10 cellular contexts compared by ENCODE assay signal in the genomic region with DNA sequence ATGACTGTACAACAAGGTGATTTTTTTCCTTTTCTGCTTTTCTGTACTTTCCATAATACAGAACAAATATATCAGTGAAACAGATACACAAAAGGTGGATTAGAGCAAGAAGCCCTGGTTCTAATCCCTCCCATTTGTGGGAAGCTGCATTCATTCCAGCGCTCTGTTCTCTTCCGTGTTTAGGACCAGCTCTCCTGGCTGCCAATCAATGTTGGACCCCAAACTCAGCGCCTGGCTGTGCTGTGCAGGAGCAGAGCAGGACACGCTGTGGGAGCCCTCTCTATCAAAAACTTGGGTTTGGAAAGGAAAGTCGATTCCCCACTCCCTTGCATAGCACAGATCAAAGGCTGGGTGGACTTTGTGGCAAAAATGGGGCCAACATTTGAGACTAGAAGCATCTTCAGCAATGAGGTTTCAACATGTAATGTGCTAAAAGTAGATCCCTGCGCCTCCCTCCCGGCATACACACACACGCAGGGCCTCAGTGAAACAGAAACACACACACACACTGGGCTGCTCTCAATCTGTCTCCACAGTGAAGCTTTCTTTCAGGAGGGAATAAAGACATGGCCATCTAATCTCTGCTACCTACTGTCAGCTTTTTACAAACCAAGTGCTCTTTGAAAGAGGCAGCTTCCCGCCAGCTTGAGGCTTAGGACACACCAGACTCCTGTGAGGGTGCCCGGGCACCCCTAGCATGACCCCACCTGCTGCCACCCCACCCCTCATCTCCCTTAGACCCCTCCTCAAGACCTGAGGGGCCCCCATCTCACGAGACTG. TPM values are rescaled to one million over a fixed set of nuclear protein-coding genes. Genes with fewer than 3 reads are reported as not detected.
DNase-seq lines count a peak whose midpoint lies in the region; ATAC-seq and TF ChIP-seq lines count a peak whose summit lies in the region.
"Had no signal": no experiment of that assay in that cellular context is flagged by ENCODE, and none has a peak within 500 bp of the region (broad histone marks: within the 10 kb centered on the region; RNA-seq: fewer than 3 reads in every experiment).

No MANE protein-coding gene starts in this region.

- H3K4me1 ChIP-seq in CD8-positive, alpha-beta T cell (ENCODE audit: insufficient read depth, low read length): peaks cover 97% of the 10 kb centered on the region
- H3K4me1 ChIP-seq in RWPE2 (ENCODE audit: insufficient read depth, poor library complexity, severe bottlenecking) (peaks cover 51% of the 10 kb centered on the region), fibroblast of lung (ENCODE audit: control insufficient read depth, extremely low read depth, insufficient read depth, low read length) (peaks cover 51% of the 10 kb centered on the region)

- peaks cover 21% of the 10 kb centered on the region for H3K36me3 ChIP-seq in CD8-positive, alpha-beta T cell (ENCODE audit: insufficient read depth, low read length)
- H3K36me3 ChIP-seq in RWPE2 (ENCODE audit: low read depth): peaks cover 81% of the 10 kb centered on the region
- peaks cover 37% of the 10 kb centered on the region for H3K36me3 ChIP-seq in fibroblast of lung (ENCODE audit: control insufficient read depth, insufficient read depth, low read length)

- H3K4me2 ChIP-seq in fibroblast of lung (ENCODE audit: extremely low read depth, insufficient read depth, low read length): peak overlapping the region; percentile 51

- no peaks in the 10 kb centered on the region for H4K20me1 ChIP-seq in fibroblast of lung (ENCODE audit: control insufficient read depth, extremely low read depth, insufficient read depth, low read length)

- H3K9ac ChIP-seq in fibroblast of lung (ENCODE audit: insufficient read depth, low read length): no peak overlapping the region

- no peak overlapping the region for H2AFZ ChIP-seq in fibroblast of lung (ENCODE audit: low read length)

- DNase-seq in CD8-positive, alpha-beta T cell: no peak
- no peak for DNase-seq in RWPE2 (ENCODE audit: low spot score)
- peak in 1 of 2 donors; percentile 43 for DNase-seq in fibroblast of lung (ENCODE audit: low read depth in 2 of 2)
- DNase-seq in progenitor cell of endocrine pancreas (ENCODE audit: low spot score, unreplicated experiment): no peak
- DNase-seq in A172 (ENCODE audit: low spot score): no peak
- no peak for DNase-seq in hippocampal formation (lab: John Stamatoyannopoulos, UW)
- no peak for DNase-seq in KBM-7
- DNase-seq: SIG-M5 had no signal

- H3K27ac ChIP-seq in CD8-positive, alpha-beta T cell (ENCODE audit: low read depth, low read length): peak overlapping the region; percentile 20
- H3K27ac ChIP-seq in RWPE2 (ENCODE audit: poor library complexity, severe bottlenecking) (peak overlapping the region; percentile 87), fibroblast of lung (ENCODE audit: insufficient read depth, low read length) (peak overlapping the region; percentile 37)

- H3K9me3 ChIP-seq in CD8-positive, alpha-beta T cell (ENCODE audit: low read length): no peaks in the 10 kb centered on the region
- no peaks in the 10 kb centered on the region for H3K9me3 ChIP-seq in RWPE2 (ENCODE audit: severe bottlenecking)
- no peaks in the 10 kb centered on the region for H3K9me3 ChIP-seq in fibroblast of lung (ENCODE audit: control insufficient read depth, insufficient read depth, low read depth, low read length)
- H3K9me3 ChIP-seq: left lung had no signal

- POLR2A ChIA-PET in CD8-positive, alpha-beta T cell (lab: Charles Lee): interaction anchor here (1.5 to 6.2 kb wide), 3 partner anchors 9 to 14 kb away, joined by 4 to 37 read pairs (median 14); a partner anchor contains a TSS

- CTCF ChIA-PET in CD8-positive, alpha-beta T cell (lab: Charles Lee): interaction anchor here (0.9 to 1.4 kb wide), 3 partner anchors 13 to 54 kb away, joined by 3 read pairs; no protein-coding TSS in a partner anchor

- H3K27ac Mint-ChIP-seq in CD8-positive, alpha-beta T cell: peak overlapping the region; percentile 94
- H3K27ac Mint-ChIP-seq in progenitor cell of endocrine pancreas: peak overlapping the region; percentile 6

- H3K79me2 ChIP-seq in fibroblast of lung (ENCODE audit: control insufficient read depth, insufficient read depth, low read length): peaks cover 95% of the 10 kb centered on the region

- in situ Hi-C loops in KBM-7 (cut with MboI; ENCODE audit: low pct_unique_long_range_greater_than_20kb, low sequenced_read_pairs): no loop called here

- H3K4me3 ChIP-seq in CD8-positive, alpha-beta T cell (ENCODE audit: low read depth, low read length): peak overlapping the region; percentile 16
- H3K4me3 ChIP-seq in RWPE2 (ENCODE audit: severe bottlenecking) (no peak overlapping the region), fibroblast of lung (replicated peaks in 1 of 4; ENCODE audit: control extremely low read depth in 1 of 4, insufficient read depth in 1 of 4, low read depth in 3 of 4, low read length in 4 of 4) (peak overlapping the region in 1 of 4 experiments; percentile 25)
- H3K4me3 ChIP-seq: left lung had no signal

- no peak for ATAC-seq in CD8-positive, alpha-beta T cell
- ATAC-seq in RWPE2 (ENCODE audit: low read depth): no peak
- no peak for ATAC-seq in HG02642 (IDR thresholded peaks at IDR 0.05; ENCODE audit: poor library complexity, unreplicated experiment)
- ATAC-seq: left lung had no signal

- no peak for TF ChIP-seq CTCF in CD8-positive, alpha-beta T cell (IDR thresholded peaks at IDR 0.05)
- TF ChIP-seq CTCF in RWPE2 (IDR thresholded peaks at IDR 0.05; ENCODE audit: poor library complexity, severe bottlenecking): no peak
- no peak for TF ChIP-seq CTCF in fibroblast of lung (conservative IDR thresholded peaks at IDR 0.05 in 1 of 2, IDR thresholded peaks at IDR 0.05 in 1 of 2; ENCODE audit: low read depth in 1 of 2, low read length in 2 of 2)
- no peak for TF ChIP-seq CTCF in progenitor cell of endocrine pancreas (IDR thresholded peaks at IDR 0.05; ENCODE audit: unreplicated experiment)

- intact Hi-C loops in CD8-positive, alpha-beta T cell (cut with DNase I, micrococcal nuclease): no loop called here

- H3K4me3 Mint-ChIP-seq in CD8-positive, alpha-beta T cell: peak overlapping the region; percentile 69
- H3K4me3 Mint-ChIP-seq in progenitor cell of endocrine pancreas (ENCODE audit: low read depth): no peak overlapping the region

- H3K27me3 Mint-ChIP-seq in CD8-positive, alpha-beta T cell (ENCODE audit: low read depth): no peaks in the 10 kb centered on the region
- H3K27me3 Mint-ChIP-seq in progenitor cell of endocrine pancreas: no peaks in the 10 kb centered on the region

- H3K27me3 ChIP-seq in CD8-positive, alpha-beta T cell (ENCODE audit: insufficient read depth, low read length): no peaks in the 10 kb centered on the region
- H3K27me3 ChIP-seq in RWPE2 (ENCODE audit: insufficient read depth, poor library complexity, severe bottlenecking) (no peaks in the 10 kb centered on the region), fibroblast of lung (ENCODE audit: control insufficient read depth, insufficient read depth, low read length) (no peaks in the 10 kb centered on the region)
- H3K27me3 ChIP-seq: left lung had no signal

- no peaks in the 10 kb centered on the region for H3K9me3 Mint-ChIP-seq in CD8-positive, alpha-beta T cell
- no peaks in the 10 kb centered on the region for H3K9me3 Mint-ChIP-seq in progenitor cell of endocrine pancreas (ENCODE audit: low read depth)

- peaks cover 88% of the 10 kb centered on the region for H3K36me3 Mint-ChIP-seq in CD8-positive, alpha-beta T cell
- peaks cover 22% of the 10 kb centered on the region for H3K36me3 Mint-ChIP-seq in progenitor cell of endocrine pancreas (ENCODE audit: insufficient read depth)

- H3K4me1 Mint-ChIP-seq in CD8-positive, alpha-beta T cell (ENCODE audit: low read depth): peaks cover 99% of the 10 kb centered on the region
- H3K4me1 Mint-ChIP-seq in progenitor cell of endocrine pancreas (ENCODE audit: low read depth): peaks cover 18% of the 10 kb centered on the region

RNA-seq across cellular contexts. Expression of a gene that starts 12.2 kb away (rescaled TPM):
- 100 to 1,000 TPM; 220 to 224 TPM for total RNA-seq in CD8-positive, alpha-beta T cell
- total RNA-seq in fibroblast of lung (265 and 331 TPM in 2 replicates), progenitor cell of endocrine pancreas (191 and 200 TPM in 2 replicates)
- polyA plus RNA-seq in fibroblast of lung: 720 and 751 TPM in 2 replicates
- 657 and 688 TPM in 2 replicates for polyA plus RNA-seq in fibroblast of lung (2012)
- 995 and 1,193 TPM in 2 replicates for polyA minus RNA-seq in fibroblast of lung (ENCODE audit: low replicate concordance)
- total RNA-seq in A172 (2014; rRNA removed; shearing (Covaris generic)): 271 and 296 TPM in 2 replicates

Comparison
In these comparisons a context has a peak if more than half of its experiments do, and no peak if none do; other contexts are left out.
1. H3K27ac ChIP-seq: peak in every context shown above with its lines; median percentile 87 in RWPE2; 37 in fibroblast of lung; 20 in CD8-positive, alpha-beta T cell.